16 cellular contexts compared by ENCODE assay signal in genomic region chr5:27267209-27267824, GRCh38.
DNase-seq lines count a peak whose midpoint lies in the region; ATAC-seq and TF ChIP-seq lines count a peak whose summit lies in the region.
"Had no signal": no experiment of that assay in that cellular context is flagged by ENCODE, and none has a peak within 500 bp of the region (broad histone marks: within the 10 kb centered on the region; RNA-seq: fewer than 3 reads in every experiment).

No MANE protein-coding gene starts in this region.

- no peaks in the 10 kb centered on the region for H3K36me3 ChIP-seq in SK-N-SH (replicated peaks in 1 of 2; ENCODE audit: control insufficient read depth in 1 of 2, insufficient read depth in 2 of 2, low read length in 1 of 2)

- CTCF ChIA-PET in SK-N-SH (lab: Yijun Ruan, JAX): interaction anchor here (0.8 kb wide), 1 partner anchor 19 kb away, joined by 3 read pairs; no protein-coding TSS in a partner anchor

- no peaks in the 10 kb centered on the region for H3K27me3 ChIP-seq in SK-N-SH (ENCODE audit: insufficient read depth)

- TF ChIP-seq EP300 in SK-N-SH (IDR thresholded peaks at IDR 0.05; ENCODE audit: borderline replicate concordance in 1 of 2, low read depth in 1 of 2, low read length in 1 of 2): no peak

- no peaks in the 10 kb centered on the region for H3K36me3 Mint-ChIP-seq in naive thymus-derived CD8-positive, alpha-beta T cell

- no peaks in the 10 kb centered on the region for H3K9me3 ChIP-seq in SK-N-SH

- H3K4me3 Mint-ChIP-seq in naive thymus-derived CD8-positive, alpha-beta T cell: no peak overlapping the region
- H3K4me3 Mint-ChIP-seq: CD4-positive, alpha-beta T cell; GM23338 had no signal

- ATAC-seq in SK-N-SH treated with all-trans-retinoic acid at 6 μM for 48 hours: no peak
- peak; percentile 13 for ATAC-seq in sciatic nerve
- ATAC-seq in naive thymus-derived CD8-positive, alpha-beta T cell: no peak
- ATAC-seq: A549, GM23338, HCT116 had no signal

- H3K9me2 ChIP-seq in SK-N-SH: no peaks in the 10 kb centered on the region

- H3K4me1 ChIP-seq in SK-N-SH (ENCODE audit: control insufficient read depth in 1 of 2, insufficient read depth in 2 of 2, low read depth in 1 of 2, low read length in 1 of 2): no peaks in the 10 kb centered on the region
- H3K4me1 ChIP-seq: A549, Caco-2 had no signal

- no peak overlapping the region for H2AFZ ChIP-seq in SK-N-SH (ENCODE audit: low read depth)
- H2AFZ ChIP-seq: GM23338 had no signal

- peaks cover 0 to 46% (median 18%) of the 10 kb centered on the region in 9 donors for H3K9me3 Mint-ChIP-seq in naive thymus-derived CD8-positive, alpha-beta T cell

- no peaks in the 10 kb centered on the region for H3K79me2 ChIP-seq in SK-N-SH (ENCODE audit: insufficient read depth)

- no peak overlapping the region for H3K9ac ChIP-seq in SK-N-SH

- no peak for TF ChIP-seq RAD21 in SK-N-SH (IDR thresholded peaks at IDR 0.05; ENCODE audit: low read length)

- 75% methylated on average over 4 of the region's 27 CpGs for WGBS in SK-N-SH (ENCODE audit: low lambda C conversion rate)

- no peaks in the 10 kb centered on the region for H3K27me3 Mint-ChIP-seq in naive thymus-derived CD8-positive, alpha-beta T cell
- H3K27me3 Mint-ChIP-seq: CD4-positive, alpha-beta T cell had no signal

- intact Hi-C loops in sciatic nerve (cut with DNase I): no loop called here

- H3K27ac ChIP-seq in SK-N-SH (ENCODE audit: low read depth in 2 of 2, low read length in 1 of 2) (no peak overlapping the region), cingulate gyrus (ENCODE audit: low read depth, low read length) (peak overlapping the region; percentile 29)
- H3K27ac ChIP-seq: 22Rv1, A549, C4-2B had no signal

- no peaks in the 10 kb centered on the region for H4K20me1 ChIP-seq in SK-N-SH (ENCODE audit: insufficient read depth)

- DNase-seq in SK-N-SH: peak; percentile 3
- DNase-seq in sciatic nerve (ENCODE audit: low spot score): no peak
- no peak for DNase-seq in NOMO-1 treated with DMSO at 0.1 percent for 48 hours (lab: John Stamatoyannopoulos, UW; ENCODE audit: unreplicated experiment)
- no peak for DNase-seq in SIG-M5 treated with dmso at 0.1 percent for 504 hours (lab: John Stamatoyannopoulos, UW; ENCODE audit: unreplicated experiment)
- DNase-seq in naive thymus-derived CD8-positive, alpha-beta T cell: no peak
- DNase-seq: AML-193; Caco-2; CD4-positive, alpha-beta T cell; GDM1 had no signal

- H3K27ac Mint-ChIP-seq in naive thymus-derived CD8-positive, alpha-beta T cell: no peak overlapping the region
- H3K27ac Mint-ChIP-seq: CD4-positive, alpha-beta T cell; GM23338 had no signal

- no peaks in the 10 kb centered on the region for H3F3A ChIP-seq in SK-N-SH (replicated peaks; ENCODE audit: insufficient read depth)

- no peak for TF ChIP-seq CTCF in SK-N-SH (IDR thresholded peaks at IDR 0.05)

- H3K4me3 ChIP-seq in SK-N-SH (ENCODE audit: low read depth in 2 of 2, low read length in 1 of 2): no peak overlapping the region
- H3K4me3 ChIP-seq: A549, GM23338 had no signal

- H3K4me2 ChIP-seq in SK-N-SH: no peak overlapping the region
- H3K4me2 ChIP-seq: A549, GM23338 had no signal

- no peaks in the 10 kb centered on the region for H3K4me1 Mint-ChIP-seq in naive thymus-derived CD8-positive, alpha-beta T cell
- H3K4me1 Mint-ChIP-seq: GM23338 had no signal

- POLR2A ChIA-PET in SK-N-SH (lab: Yijun Ruan, JAX): no interaction called here
- POLR2A ChIA-PET in naive thymus-derived CD8-positive, alpha-beta T cell (lab: Charles Lee): no interaction called here

TF ChIP-seq in SK-N-SH, 30 proteins besides CTCF, POLR2A, EP300 and RAD21:
- no peak for TF ChIP-seq ELF1 (IDR thresholded peaks at IDR 0.05)
- no peak for TF ChIP-seq MEF2A (IDR thresholded peaks at IDR 0.05; ENCODE audit: borderline replicate concordance, low read depth)
- TF ChIP-seq FOXJ3 (CRISPR knock-in tag; IDR thresholded peaks at IDR 0.05): no peak
- no peak for TF ChIP-seq TCF12 (IDR thresholded peaks at IDR 0.05)
- no peak for TF ChIP-seq USF1 (IDR thresholded peaks at IDR 0.05; ENCODE audit: borderline replicate concordance, low read depth)

TF ChIP-seq in SK-N-SH treated with all-trans-retinoic acid at 6 μM for 48 hours, 23 proteins besides CTCF, POLR2A, EP300 and RAD21 (continues in another document):
- TF ChIP-seq ZNF70 (CRISPR knock-in tag; IDR thresholded peaks at IDR 0.05) (no peak), ZNF8 (CRISPR knock-in tag; IDR thresholded peaks at IDR 0.05) (no peak), GLIS3 (CRISPR knock-in tag; IDR thresholded peaks at IDR 0.05) (no peak), BACH2 (CRISPR knock-in tag; IDR thresholded peaks at IDR 0.05; ENCODE audit: borderline replicate concordance) (no peak), ZNF565 (CRISPR knock-in tag; conservative IDR thresholded peaks at IDR 0.05; ENCODE audit: low read depth) (no peak), RARB (CRISPR knock-in tag; IDR thresholded peaks at IDR 0.05) (no peak), CSDC2 (CRISPR knock-in tag; IDR thresholded peaks at IDR 0.05) (no peak), ZFP30 (CRISPR knock-in tag; IDR thresholded peaks at IDR 0.05) (no peak), ESRRG (CRISPR knock-in tag; IDR thresholded peaks at IDR 0.05) (no peak), TOX (CRISPR knock-in tag; IDR thresholded peaks at IDR 0.05; ENCODE audit: borderline replicate concordance) (no peak), TSHZ2 (CRISPR knock-in tag; IDR thresholded peaks at IDR 0.05) (no peak), ARNTL (CRISPR knock-in tag; IDR thresholded peaks at IDR 0.05; ENCODE audit: borderline replicate concordance, low read depth) (no peak), POU6F1 (CRISPR knock-in tag; IDR thresholded peaks at IDR 0.05; ENCODE audit: borderline replicate concordance, low read depth) (no peak)
- TF ChIP-seq, protein P1, sequence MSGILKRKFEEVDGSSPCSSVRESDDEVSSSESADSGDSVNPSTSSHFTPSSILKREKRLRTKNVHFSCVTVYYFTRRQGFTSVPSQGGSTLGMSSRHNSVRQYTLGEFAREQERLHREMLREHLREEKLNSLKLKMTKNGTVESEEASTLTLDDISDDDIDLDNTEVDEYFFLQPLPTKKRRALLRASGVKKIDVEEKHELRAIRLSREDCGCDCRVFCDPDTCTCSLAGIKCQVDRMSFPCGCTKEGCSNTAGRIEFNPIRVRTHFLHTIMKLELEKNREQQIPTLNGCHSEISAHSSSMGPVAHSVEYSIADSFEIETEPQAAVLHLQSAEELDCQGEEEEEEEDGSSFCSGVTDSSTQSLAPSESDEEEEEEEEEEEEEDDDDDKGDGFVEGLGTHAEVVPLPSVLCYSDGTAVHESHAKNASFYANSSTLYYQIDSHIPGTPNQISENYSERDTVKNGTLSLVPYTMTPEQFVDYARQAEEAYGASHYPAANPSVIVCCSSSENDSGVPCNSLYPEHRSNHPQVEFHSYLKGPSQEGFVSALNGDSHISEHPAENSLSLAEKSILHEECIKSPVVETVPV (CRISPR knock-in tag; IDR thresholded peaks at IDR 0.05): no peak
- TF ChIP-seq, protein P2, sequence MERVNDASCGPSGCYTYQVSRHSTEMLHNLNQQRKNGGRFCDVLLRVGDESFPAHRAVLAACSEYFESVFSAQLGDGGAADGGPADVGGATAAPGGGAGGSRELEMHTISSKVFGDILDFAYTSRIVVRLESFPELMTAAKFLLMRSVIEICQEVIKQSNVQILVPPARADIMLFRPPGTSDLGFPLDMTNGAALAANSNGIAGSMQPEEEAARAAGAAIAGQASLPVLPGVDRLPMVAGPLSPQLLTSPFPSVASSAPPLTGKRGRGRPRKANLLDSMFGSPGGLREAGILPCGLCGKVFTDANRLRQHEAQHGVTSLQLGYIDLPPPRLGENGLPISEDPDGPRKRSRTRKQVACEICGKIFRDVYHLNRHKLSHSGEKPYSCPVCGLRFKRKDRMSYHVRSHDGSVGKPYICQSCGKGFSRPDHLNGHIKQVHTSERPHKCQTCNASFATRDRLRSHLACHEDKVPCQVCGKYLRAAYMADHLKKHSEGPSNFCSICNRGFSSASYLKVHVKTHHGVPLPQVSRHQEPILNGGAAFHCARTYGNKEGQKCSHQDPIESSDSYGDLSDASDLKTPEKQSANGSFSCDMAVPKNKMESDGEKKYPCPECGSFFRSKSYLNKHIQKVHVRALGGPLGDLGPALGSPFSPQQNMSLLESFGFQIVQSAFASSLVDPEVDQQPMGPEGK (CRISPR knock-in tag; IDR thresholded peaks at IDR 0.05; ENCODE audit: borderline replicate concordance): no peak
